18 cellular contexts compared by ENCODE assay signal in the genomic region with DNA sequence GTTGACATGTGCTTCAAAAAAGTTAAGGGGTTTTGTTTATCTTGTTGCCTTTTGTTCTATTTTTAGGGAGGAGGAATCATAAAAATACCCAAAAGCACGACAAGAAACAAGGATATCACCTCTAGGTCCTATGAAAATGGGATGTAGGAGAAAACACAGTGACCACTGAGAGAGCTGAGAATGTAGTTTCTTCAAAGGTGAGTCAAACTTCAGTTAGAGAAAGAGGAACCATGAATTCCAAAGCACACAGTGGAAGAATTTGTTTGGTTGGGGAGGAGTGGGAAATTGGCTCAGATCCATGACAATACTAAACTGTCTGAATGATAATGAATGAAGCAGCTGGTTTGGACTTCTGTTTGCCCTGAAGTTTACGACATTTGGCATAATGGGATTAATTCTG. TPM values are rescaled to one million over a fixed set of nuclear protein-coding genes. Genes with fewer than 3 reads are reported as not detected.
A peak's percentile ranks its signal among the peaks of the same experiment; 100 is the strongest.
DNase-seq lines count a peak whose midpoint lies in the region; ATAC-seq and TF ChIP-seq lines count a peak whose summit lies in the region.
"Had no signal": no experiment of that assay in that cellular context is flagged by ENCODE, and none has a peak within 500 bp of the region (broad histone marks: within the 10 kb centered on the region; RNA-seq: fewer than 3 reads in every experiment).

No MANE protein-coding gene starts in this region.

- no peak overlapping the region for H3K4me3 Mint-ChIP-seq in endothelial cell (ENCODE audit: unreplicated experiment)
- H3K4me3 Mint-ChIP-seq: brain; CD8-positive, alpha-beta T cell had no signal

- H3K9ac ChIP-seq in NT2/D1 (ENCODE audit: insufficient read length, low read depth), result no peak overlapping the region
- no peak overlapping the region for H3K9ac ChIP-seq in MM.1S (ENCODE audit: low read length)

- H3K27me3 ChIP-seq in NT2/D1 (ENCODE audit: insufficient read depth, insufficient read length) (no peaks in the 10 kb centered on the region), MM.1S (replicated peaks; ENCODE audit: insufficient read depth, low read length) (no peaks in the 10 kb centered on the region)
- H3K27me3 ChIP-seq: dorsolateral prefrontal cortex, right atrium auricular region had no signal

- no peak overlapping the region for H3K4me2 ChIP-seq in MM.1S (ENCODE audit: low read depth, low read length)

- H3K36me3 Mint-ChIP-seq in endothelial cell (ENCODE audit: low read depth, unreplicated experiment), result no peaks in the 10 kb centered on the region
- H3K36me3 Mint-ChIP-seq: brain; CD8-positive, alpha-beta T cell had no signal

- H3K4me1 Mint-ChIP-seq in endothelial cell (ENCODE audit: unreplicated experiment), result peaks cover 16% of the 10 kb centered on the region

- no peak for TF ChIP-seq CTCF in fibroblast of the aortic adventitia (IDR thresholded peaks at IDR 0.05; ENCODE audit: insufficient read depth, low read length)
- no peak for TF ChIP-seq CTCF in MM.1S (IDR thresholded peaks at IDR 0.05; ENCODE audit: low read length)
- no peak for TF ChIP-seq CTCF in endothelial cell (IDR thresholded peaks at IDR 0.05; ENCODE audit: unreplicated experiment)

- H3K9me3 ChIP-seq in NT2/D1 (ENCODE audit: insufficient read depth, low read length), result no peaks in the 10 kb centered on the region
- no peaks in the 10 kb centered on the region for H3K9me3 ChIP-seq in MM.1S (replicated peaks; ENCODE audit: insufficient read depth, low read length)
- H3K9me3 ChIP-seq: right atrium auricular region had no signal

- no peaks in the 10 kb centered on the region for H3K27me3 Mint-ChIP-seq in endothelial cell (ENCODE audit: unreplicated experiment)

- no peaks in the 10 kb centered on the region for H3K36me3 ChIP-seq in NT2/D1 (ENCODE audit: insufficient read depth, insufficient read length, low read length)
- no peaks in the 10 kb centered on the region for H3K36me3 ChIP-seq in MM.1S (replicated peaks; ENCODE audit: insufficient read depth, low read length)
- H3K36me3 ChIP-seq: right atrium auricular region had no signal

- no peaks in the 10 kb centered on the region for H3K9me3 Mint-ChIP-seq in endothelial cell (ENCODE audit: unreplicated experiment)
- H3K9me3 Mint-ChIP-seq: brain; CD8-positive, alpha-beta T cell had no signal

- no peaks in the 10 kb centered on the region for H4K20me1 ChIP-seq in MM.1S (ENCODE audit: insufficient read depth, low read length)

- no peak overlapping the region for H3K4me3 ChIP-seq in NT2/D1 (ENCODE audit: insufficient read length, low read depth)
- H3K4me3 ChIP-seq in fibroblast of the aortic adventitia (ENCODE audit: low read depth, low read length), result no peak overlapping the region
- H3K4me3 ChIP-seq in MM.1S (ENCODE audit: low read length), result no peak overlapping the region
- H3K4me3 ChIP-seq: dorsolateral prefrontal cortex, right atrium auricular region had no signal

- peak; percentile 46 for DNase-seq in ELR (ENCODE audit: low read depth)
- DNase-seq in NT2/D1 (ENCODE audit: low read depth, low spot score), result peak; percentile 30
- peak; percentile 4 for DNase-seq in fibroblast of the aortic adventitia (ENCODE audit: low read depth)
- DNase-seq in MM.1S, result no peak
- no peak for DNase-seq in nucleus accumbens (lab: John Stamatoyannopoulos, UW)
- no peak for DNase-seq in endothelial cell (ENCODE audit: low spot score)
- DNase-seq: activated CD8-positive, alpha-beta memory T cell treated with anti-CD3 and anti-CD28 coated beads, Interleukin-2, amount 50 U/mL, for 48 hours; activated naive CD4-positive, alpha-beta T cell treated with Interleukin-2 at 50 U/mL for 16 hours; CD8-positive, alpha-beta T cell; DND-41; dorsolateral prefrontal cortex; islet precursor cell; NCI-H2107; T-helper 2 cell had no signal

- no peak overlapping the region for H2AFZ ChIP-seq in MM.1S (ENCODE audit: low read length)

- H3K27ac Mint-ChIP-seq in endothelial cell (ENCODE audit: unreplicated experiment), result no peak overlapping the region
- H3K27ac Mint-ChIP-seq: brain; CD8-positive, alpha-beta T cell had no signal

- no peaks in the 10 kb centered on the region for H3K9me2 ChIP-seq in MM.1S (replicated peaks; ENCODE audit: insufficient read depth, low read length)

- no peaks in the 10 kb centered on the region for H3K79me2 ChIP-seq in MM.1S (ENCODE audit: low read length)

- H3K4me1 ChIP-seq in NT2/D1 (ENCODE audit: insufficient read depth, insufficient read length) (no peaks in the 10 kb centered on the region), MM.1S (ENCODE audit: low read length) (no peaks in the 10 kb centered on the region)

- peak; percentile 35 for ATAC-seq in HG02885 (IDR thresholded peaks at IDR 0.05; ENCODE audit: poor library complexity, unreplicated experiment)
- no peak for ATAC-seq in GM18519 (IDR thresholded peaks at IDR 0.05; ENCODE audit: low FRiP score, unreplicated experiment)
- ATAC-seq: CD8-positive, alpha-beta T cell had no signal

- H3K27ac ChIP-seq in MM.1S (ENCODE audit: low read length), result no peak overlapping the region
- H3K27ac ChIP-seq: right atrium auricular region had no signal

- H3F3A ChIP-seq in MM.1S (ENCODE audit: insufficient read depth, low read length), result no peaks in the 10 kb centered on the region

RNA-seq across cellular contexts. Expression of gene FRYL, which starts 19.1 kb away (rescaled TPM):
- total RNA-seq in fibroblast of the aortic adventitia (ENCODE audit: low replicate concordance) (43.8 and 60.3 TPM in 2 replicates), endothelial cell (ENCODE audit: unreplicated experiment) (93.3 TPM)

RNA-seq across cellular contexts. Expression of gene OCIAD1, which starts 31.7 kb away (rescaled TPM):
- total RNA-seq in fibroblast of the aortic adventitia (ENCODE audit: low replicate concordance) (128 and 181 TPM in 2 replicates), endothelial cell (ENCODE audit: unreplicated experiment) (121 TPM)

Comparison
In these comparisons a context has a peak if more than half of its experiments do, and no peak if none do; other contexts are left out.
1. DNase-seq: peak in ELR (single experiment), NT2/D1 (single experiment) and fibroblast of the aortic adventitia (single experiment); none in MM.1S (single experiment), nucleus accumbens (0 of 56) and endothelial cell (single experiment).